Comparison of ENCODE assay signal across 10 cellular contexts in the genomic region with DNA sequence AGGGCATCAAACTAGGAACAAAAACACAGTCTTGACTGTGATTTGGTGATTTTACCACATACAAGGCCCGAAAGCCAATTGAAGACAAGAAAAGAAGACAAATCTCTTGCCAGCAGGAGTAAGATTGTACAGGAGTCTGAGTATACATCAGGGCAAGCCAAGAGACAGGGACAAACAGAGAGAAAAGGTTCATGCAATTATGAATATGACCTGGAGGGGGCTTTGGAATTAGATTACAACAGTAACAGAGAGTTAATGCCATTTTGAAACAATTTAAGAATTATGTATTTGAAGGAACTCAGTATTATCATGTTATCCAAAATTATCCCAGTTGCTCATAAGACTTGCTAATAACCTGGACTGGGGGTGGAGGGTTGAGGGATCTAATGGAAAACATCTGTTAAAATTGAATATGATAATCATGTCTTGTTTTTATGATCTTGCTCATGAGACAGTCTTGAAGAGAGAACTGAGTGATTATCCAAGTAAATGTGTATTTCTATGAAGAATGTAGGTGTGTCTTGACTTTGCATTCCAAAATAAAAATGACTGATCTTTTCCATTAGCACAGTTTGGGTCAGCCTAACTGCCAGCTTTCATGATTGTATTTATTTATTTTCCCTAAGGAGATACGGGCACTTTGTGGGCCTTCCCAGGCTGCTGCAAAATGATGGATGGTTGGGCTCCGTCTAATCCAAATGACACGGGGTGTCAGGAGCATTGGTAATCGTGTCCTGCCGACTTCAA.
DNase-seq lines count a peak whose midpoint lies in the region; ATAC-seq and TF ChIP-seq lines count a peak whose summit lies in the region.
"Had no signal": no experiment of that assay in that cellular context is flagged by ENCODE, and none has a peak within 500 bp of the region (broad histone marks: within the 10 kb centered on the region; RNA-seq: fewer than 3 reads in every experiment).

No MANE protein-coding gene starts in this region.

- H3K4me1 ChIP-seq in Peyer's patch (no peaks in the 10 kb centered on the region), ovary (ENCODE audit: insufficient read depth) (no peaks in the 10 kb centered on the region)

- no peak for TF ChIP-seq POLR2A in Peyer's patch (IDR thresholded peaks at IDR 0.05)
- no peak for TF ChIP-seq POLR2A in ovary (IDR thresholded peaks at IDR 0.05)

- in situ Hi-C loops in ACHN (cut with HindIII; ENCODE audit: low pct_ligation_motif_present, low pct_unique_long_range_greater_than_20kb, low sequenced_read_pairs): no loop called here

- TF ChIP-seq CTCF in fibroblast of mammary gland (conservative IDR thresholded peaks at IDR 0.05; ENCODE audit: control insufficient read depth, insufficient read depth, low read depth, low read length) (peak; percentile 30), Peyer's patch (IDR thresholded peaks at IDR 0.05) (no peak), ovary (IDR thresholded peaks at IDR 0.05) (no peak)

- intact Hi-C loops in ovary (cut with DNase I): no loop called here

- H3K27ac ChIP-seq in Peyer's patch (no peak overlapping the region), ovary (no peak overlapping the region)

- DNase-seq in ACHN: peak; percentile 5
- peak; percentile 28 for DNase-seq in EL
- DNase-seq in RPMI7951 (ENCODE audit: low read depth): peak; percentile 12
- DNase-seq in fibroblast of mammary gland (ENCODE audit: low read depth): peak; percentile 7
- no peak for DNase-seq in Peyer's patch
- DNase-seq in ovary: no peak
- DNase-seq in NCI-H2107 (lab: John Stamatoyannopoulos, UW): no peak
- DNase-seq: activated T-cell treated with anti-CD3 and anti-CD28 coated beads for 4 hours; effector memory CD4-positive, alpha-beta T cell had no signal

- no peaks in the 10 kb centered on the region for H3K9me3 ChIP-seq in Peyer's patch
- H3K9me3 ChIP-seq in ovary: no peaks in the 10 kb centered on the region

- H3K27me3 ChIP-seq in Peyer's patch (no peaks in the 10 kb centered on the region), ovary (no peaks in the 10 kb centered on the region)

- H3K36me3 ChIP-seq in Peyer's patch (no peaks in the 10 kb centered on the region), ovary (no peaks in the 10 kb centered on the region)

- WGBS in ovary, 3 donors: 33 to 39% (median 39%) methylated on average over 6 of the region's 6 CpGs

- ATAC-seq in HG03432 (IDR thresholded peaks at IDR 0.05; ENCODE audit: unreplicated experiment): no peak

- H3K4me3 ChIP-seq in fibroblast of mammary gland (ENCODE audit: control insufficient read depth, low read depth, low read length) (no peak overlapping the region), Peyer's patch (no peak overlapping the region), ovary (no peak overlapping the region)

- TF ChIP-seq EP300 in ovary (IDR thresholded peaks at IDR 0.05): no peak

Comparison
In these comparisons a context has a peak if more than half of its experiments do, and no peak if none do; other contexts are left out.
1. DNase-seq: peak in ACHN (single experiment), EL (single experiment), RPMI7951 (single experiment) and fibroblast of mammary gland (single experiment); none in Peyer's patch (0 of 3), ovary (0 of 5) and NCI-H2107 (single experiment).